In genomic region chr3:114789803-114790202, GRCh38 we compare ENCODE assay signal across 22 cellular contexts.
"Had no signal": no experiment of that assay in that cellular context is flagged by ENCODE, and none has a peak within 500 bp of the region (broad histone marks: within the 10 kb centered on the region; RNA-seq: fewer than 3 reads in every experiment).

No MANE protein-coding gene starts in this region.

- H3K9ac ChIP-seq: neural progenitor cell had no signal

- DNase-seq: effector memory CD4-positive, alpha-beta T cell; gastrocnemius medialis; glutamatergic neuron; left colon; left ventricle myocardium superior; mesenchymal stem cell; midbrain; nucleus accumbens; ovary; sigmoid colon; stimulated activated CD4-positive, alpha-beta T cell treated with anti-CD3 and anti-CD28 coated beads, Interleukin-2, amount 100 ng/mL, for 24 hours; stimulated activated CD4-positive, alpha-beta T cell treated with anti-CD3 and anti-CD28 coated beads, Interleukin-4, amount 100 ng/mL, for 4 hours; stimulated activated naive B cell treated with anti-CD40 and anti-IgM and Interleukin-4, amounts not matched to agents 10 μg/mL and 1 μg/mL and 100 μg/mL, for 72 hours; stimulated activated naive CD8-positive, alpha-beta T cell treated with anti-CD3 and anti-CD28 coated beads, Interleukin-15, amount 100 ng/mL, for 72 hours; testis; transverse colon had no signal

- H3K27me3 ChIP-seq: esophagus muscularis mucosa, gastrocnemius medialis, neural progenitor cell, ovary, right atrium auricular region, sigmoid colon, testis, transverse colon had no signal

- H3K4me1 ChIP-seq: esophagus muscularis mucosa, neural progenitor cell, testis had no signal

- H3K36me3 ChIP-seq: esophagus muscularis mucosa, gastrocnemius medialis, neural progenitor cell, ovary, right atrium auricular region, sigmoid colon, transverse colon had no signal

- H3K4me3 ChIP-seq: esophagus muscularis mucosa, gastrocnemius medialis, lung, neural progenitor cell, ovary, right atrium auricular region, sigmoid colon, skin epidermis, testis, transverse colon had no signal

- H3K27ac ChIP-seq: epithelial cell of prostate, esophagus muscularis mucosa, gastrocnemius medialis, neural progenitor cell, ovary, right atrium auricular region, sigmoid colon, skin epidermis, testis, transverse colon had no signal

- H3K9me3 ChIP-seq: esophagus muscularis mucosa, gastrocnemius medialis, ovary, right atrium auricular region, sigmoid colon, testis, transverse colon had no signal
